ENCODE assay signal across 1 cellular context in the genomic region with DNA sequence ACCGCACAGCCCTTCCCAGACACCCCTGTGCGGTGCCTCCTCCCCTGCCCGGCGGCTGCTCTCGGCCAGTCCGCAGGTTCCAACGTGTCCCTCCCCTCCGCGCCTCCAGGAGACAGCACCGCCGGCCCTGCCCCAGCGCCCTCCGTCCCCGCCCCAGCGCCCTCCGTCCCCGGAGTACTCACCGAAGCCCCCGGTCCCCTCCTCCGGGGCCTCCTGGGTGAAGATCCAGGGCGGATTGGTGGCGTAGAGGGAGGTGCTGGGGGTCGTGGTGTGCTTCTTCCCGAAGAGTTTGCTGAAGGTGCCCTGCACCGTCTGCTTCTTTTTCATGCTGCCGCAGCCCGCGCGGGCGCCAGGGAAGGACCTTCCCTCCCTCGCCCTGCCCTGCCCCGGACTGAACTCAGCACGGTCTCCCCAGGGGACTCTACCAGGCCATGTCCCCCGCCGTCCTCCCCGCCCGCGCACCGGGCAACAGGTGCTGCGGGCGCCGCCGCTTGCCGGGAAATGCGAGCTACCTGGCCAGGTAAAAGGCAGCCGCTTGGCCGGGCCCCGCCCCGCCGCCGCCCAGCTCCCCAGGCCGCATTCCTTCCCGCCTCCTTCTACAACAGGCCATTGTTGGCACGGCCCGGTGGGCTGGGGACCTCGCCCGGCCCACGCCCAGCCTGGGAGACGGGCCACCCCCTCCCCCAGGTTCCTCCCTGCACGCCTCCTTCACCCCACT.
A peak's percentile ranks its signal among the peaks of the same experiment; 100 is the strongest.
TF ChIP-seq lines count a peak whose summit lies in the region.

A gene with protein sequence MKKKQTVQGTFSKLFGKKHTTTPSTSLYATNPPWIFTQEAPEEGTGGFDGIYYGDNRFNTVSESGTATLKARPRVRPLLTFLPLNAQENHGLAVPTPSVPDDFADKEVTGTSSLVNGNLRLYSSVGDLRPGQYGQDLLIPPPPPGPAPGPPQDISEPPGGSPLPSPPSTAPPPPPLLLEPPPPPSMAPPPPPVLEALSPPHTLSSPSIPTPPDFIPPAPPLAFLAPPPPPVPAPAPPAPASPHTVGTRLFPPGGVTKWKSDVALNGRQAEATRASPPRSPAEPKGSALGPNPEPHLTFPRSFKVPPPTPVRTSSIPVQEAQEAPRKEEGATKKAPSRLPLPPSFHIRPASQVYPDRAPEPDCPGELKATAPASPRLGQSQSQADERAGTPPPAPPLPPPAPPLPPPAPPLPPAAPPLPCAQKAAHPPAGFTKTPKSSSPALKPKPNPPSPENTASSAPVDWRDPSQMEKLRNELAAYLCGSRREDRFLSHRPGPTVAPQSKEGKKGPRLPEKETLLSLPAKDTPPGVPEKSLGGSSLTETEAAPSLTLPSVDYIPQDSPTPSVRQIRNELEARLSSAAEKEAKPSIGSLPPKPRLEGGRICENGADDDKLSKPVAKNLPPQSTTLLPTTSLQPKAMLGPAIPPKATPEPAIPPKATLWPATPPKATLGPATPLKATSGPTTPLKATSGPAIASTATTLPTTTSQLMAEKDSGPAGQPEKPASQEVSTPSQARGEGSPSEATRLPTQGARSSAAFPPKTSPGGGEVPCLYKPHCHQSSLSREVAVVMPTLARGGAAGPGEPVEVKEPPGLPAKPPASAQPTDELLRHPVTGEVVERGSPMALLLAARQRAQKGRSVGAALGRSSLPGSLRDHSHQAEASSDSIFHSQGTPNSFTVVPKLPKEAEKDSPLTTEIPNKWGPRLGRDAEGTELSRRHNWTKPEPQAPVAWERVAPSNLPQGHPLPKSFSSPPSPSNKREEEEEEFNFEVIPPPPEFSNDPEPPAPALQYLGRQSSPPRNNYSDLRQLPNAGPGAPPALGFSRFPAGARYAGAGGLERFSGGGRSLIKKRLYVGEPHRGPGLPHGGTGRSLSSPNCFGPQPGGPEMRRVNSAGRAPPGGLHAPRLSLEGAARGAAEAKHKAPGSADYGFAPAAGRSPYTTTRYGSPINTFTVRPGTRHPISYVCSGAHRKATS (minus strand): TSS at position 503 of the 718 bp plus-strand sequence. CDS start 176 bp downstream, at position 327.

TF ChIP-seq in K562, 482 proteins besides CTCF, POLR2A, EP300 and RAD21:
- TF ChIP-seq, protein P1, sequence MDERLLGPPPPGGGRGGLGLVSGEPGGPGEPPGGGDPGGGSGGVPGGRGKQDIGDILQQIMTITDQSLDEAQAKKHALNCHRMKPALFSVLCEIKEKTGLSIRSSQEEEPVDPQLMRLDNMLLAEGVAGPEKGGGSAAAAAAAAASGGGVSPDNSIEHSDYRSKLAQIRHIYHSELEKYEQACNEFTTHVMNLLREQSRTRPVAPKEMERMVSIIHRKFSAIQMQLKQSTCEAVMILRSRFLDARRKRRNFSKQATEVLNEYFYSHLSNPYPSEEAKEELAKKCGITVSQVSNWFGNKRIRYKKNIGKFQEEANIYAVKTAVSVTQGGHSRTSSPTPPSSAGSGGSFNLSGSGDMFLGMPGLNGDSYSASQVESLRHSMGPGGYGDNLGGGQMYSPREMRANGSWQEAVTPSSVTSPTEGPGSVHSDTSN (CRISPR knock-in tag; IDR thresholded peaks at IDR 0.05; ENCODE audit: low read depth): 0 out of 2 replicates have a peak, but pooled peaks have one; percentile 1
- TF ChIP-seq, protein P1 (tag; conservative IDR thresholded peaks at IDR 0.05; ENCODE audit: low read depth): no peak
- TF ChIP-seq PCBP1 (IDR thresholded peaks at IDR 0.05; ENCODE audit: low read depth, low read length, poor library complexity, severe bottlenecking) (peak; percentile 11), ARNT (IDR thresholded peaks at IDR 0.05) (no peak)
